1 cellular context compared by ENCODE assay signal in the genomic region with DNA sequence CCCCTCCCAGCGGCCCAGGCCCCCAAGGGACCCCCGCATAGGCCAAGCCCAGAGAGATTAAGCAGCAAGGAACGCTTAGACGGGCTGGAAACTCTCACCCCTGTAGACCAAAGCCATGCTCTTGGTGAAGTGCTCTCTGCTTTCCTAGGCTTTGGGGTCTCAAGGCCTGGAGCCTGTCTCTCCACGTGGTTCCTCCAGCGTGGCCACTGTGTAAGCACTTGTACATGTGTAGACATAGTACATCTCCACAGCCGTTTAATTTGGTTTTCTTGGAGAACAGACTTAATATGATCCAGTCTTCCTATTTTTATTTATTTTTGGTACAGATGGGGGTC.
TF ChIP-seq lines count a peak whose summit lies in the region.

No MANE protein-coding gene starts in this region.

TF ChIP-seq in H1, 55 proteins besides CTCF, POLR2A, EP300 and RAD21:
- no peak for TF ChIP-seq EGR1 (IDR thresholded peaks at IDR 0.05; ENCODE audit: borderline replicate concordance, low read depth, low read length)
- no peak for TF ChIP-seq CEBPB (IDR thresholded peaks at IDR 0.05; ENCODE audit: low read depth, low read length)
- no peak for TF ChIP-seq SP2 (IDR thresholded peaks at IDR 0.05; ENCODE audit: low read length)
- TF ChIP-seq SAP30 (IDR thresholded peaks at IDR 0.05; ENCODE audit: insufficient read depth, insufficient replicate concordance, low read length), result no peak
- TF ChIP-seq TAF1 (IDR thresholded peaks at IDR 0.05; ENCODE audit: low read depth, low read length), result no peak
- no peak for TF ChIP-seq MAFK (IDR thresholded peaks at IDR 0.05; ENCODE audit: low read depth, low read length)
- no peak for TF ChIP-seq JUN (IDR thresholded peaks at IDR 0.05; ENCODE audit: low read depth, low read length)
- no peak for TF ChIP-seq SIN3A (conservative IDR thresholded peaks at IDR 0.05 in 1 of 2, IDR thresholded peaks at IDR 0.05 in 1 of 2; ENCODE audit: low read depth in 1 of 2, low read length in 2 of 2)
- no peak for TF ChIP-seq SRF (IDR thresholded peaks at IDR 0.05; ENCODE audit: low read depth, low read length)
- TF ChIP-seq ASH2L (IDR thresholded peaks at IDR 0.05; ENCODE audit: low read length), result no peak
- TF ChIP-seq BCL11A (IDR thresholded peaks at IDR 0.05; ENCODE audit: low read depth in 2 of 2, low read length in 2 of 2), result no peak
- TF ChIP-seq CHD2 (IDR thresholded peaks at IDR 0.05; ENCODE audit: low read length), result no peak
